1 cellular context compared by ENCODE assay signal in genomic region chr15:67853454-67853853, GRCh38.
TF ChIP-seq lines count a peak whose summit lies in the region.

No MANE protein-coding gene starts in this region.

TF ChIP-seq in GM23338, 12 proteins besides CTCF, POLR2A, EP300 and RAD21 (continued from another document):
- no peak for TF ChIP-seq ZNF462 (CRISPR knock-in tag; IDR thresholded peaks at IDR 0.05)
- no peak for TF ChIP-seq REST (IDR thresholded peaks at IDR 0.05; ENCODE audit: unreplicated experiment)
- no peak for TF ChIP-seq NANOG (IDR thresholded peaks at IDR 0.05; ENCODE audit: borderline replicate concordance)
- no peak for TF ChIP-seq EZH2 (IDR thresholded peaks at IDR 0.05; ENCODE audit: low read depth, unreplicated experiment)
- no peak for TF ChIP-seq ETS1 (IDR thresholded peaks at IDR 0.05)
- no peak for TF ChIP-seq JUNB (IDR thresholded peaks at IDR 0.05; ENCODE audit: unreplicated experiment)
- TF ChIP-seq EZH2phosphoT487 (IDR thresholded peaks at IDR 0.05; ENCODE audit: unreplicated experiment): no peak
TF ChIP-seq in GM23338: peak in this region for 0.
